In genomic region chr3:81516042-81516441, GRCh38 we compare ENCODE assay signal across 16 cellular contexts.
DNase-seq lines count a peak whose midpoint lies in the region; ATAC-seq and TF ChIP-seq lines count a peak whose summit lies in the region.
"Had no signal": no experiment of that assay in that cellular context is flagged by ENCODE, and none has a peak within 500 bp of the region (broad histone marks: within the 10 kb centered on the region; RNA-seq: fewer than 3 reads in every experiment).

No MANE protein-coding gene starts in this region.

- no peak overlapping the region for H3K23ac ChIP-seq in IMR-90 (ENCODE audit: low read depth, low read length)

- H3K4me3 ChIP-seq in IMR-90 (ENCODE audit: insufficient read depth, low read depth, low read length) (no peak overlapping the region), fibroblast of mammary gland (ENCODE audit: control insufficient read depth, low read depth, low read length) (no peak overlapping the region), psoas muscle (no peak overlapping the region), dorsolateral prefrontal cortex (no peak overlapping the region)
- H3K4me3 ChIP-seq: HAP-1 had no signal

- in situ Hi-C loops in IMR-90 (cut with MboI; ENCODE audit: low sequenced_read_pairs), result no loop called here

- H4K91ac ChIP-seq in IMR-90 (ENCODE audit: insufficient read depth, low read depth, low read length), result no peak overlapping the region

- H3K4me2 ChIP-seq in IMR-90 (ENCODE audit: low read depth, low read length), result no peak overlapping the region

- no peaks in the 10 kb centered on the region for H3K9me3 ChIP-seq in IMR-90 (ENCODE audit: control insufficient read depth, insufficient read depth, low read length)
- H3K9me3 ChIP-seq in psoas muscle, result no peaks in the 10 kb centered on the region
- H3K9me3 ChIP-seq: HAP-1 had no signal

- no peaks in the 10 kb centered on the region for H4K20me1 ChIP-seq in IMR-90 (ENCODE audit: insufficient read depth, low read length)

- no peak overlapping the region for H3K27ac Mint-ChIP-seq in activated CD8-positive, alpha-beta memory T cell treated with anti-CD3 and anti-CD28 coated beads, Interleukin-2, amount 10 ng/mL, durations not matched to agents 7 days and 5 days
- H3K27ac Mint-ChIP-seq in activated T-cell treated with anti-CD3 and anti-CD28 coated beads, Interleukin-2, amount 50 U/mL, for 24 hours, result no peak overlapping the region
- H3K27ac Mint-ChIP-seq: B cell; CD4-positive, alpha-beta T cell had no signal

- no peak overlapping the region for H2AFZ ChIP-seq in IMR-90 (replicated peaks; ENCODE audit: low read length, poor library complexity)

- H3K36me3 ChIP-seq in IMR-90 (ENCODE audit: control insufficient read depth, insufficient read depth, low read length) (0 out of 2 replicates have a peak, but pooled peaks cover 1% of the 10 kb centered on the region), psoas muscle (ENCODE audit: insufficient read depth in 1 of 2, low read depth in 1 of 2) (peaks cover 4 to 64% of the 10 kb centered on the region in 2 donors)
- H3K36me3 ChIP-seq: HAP-1 had no signal

- H2BK20ac ChIP-seq in IMR-90 (ENCODE audit: low read depth, low read length), result no peak overlapping the region

- peak; percentile 6 for DNase-seq in IMR-90
- peak; percentile 43 for DNase-seq in NCI-H446 treated with DMSO at 0.1 percent for 48 hours (lab: John Stamatoyannopoulos, UW)
- peak; percentile 20 for DNase-seq in fibroblast of mammary gland (ENCODE audit: low read depth)
- DNase-seq in psoas muscle, result no peak
- DNase-seq in activated CD8-positive, alpha-beta memory T cell treated with anti-CD3 and anti-CD28 coated beads, Interleukin-2, amount 10 ng/mL, durations not matched to agents 7 days and 5 days, result no peak
- DNase-seq in activated T-cell treated with anti-CD3 and anti-CD28 coated beads, Interleukin-2, amount 50 U/mL, for 24 hours, result no peak
- no peak for DNase-seq in dorsolateral prefrontal cortex
- DNase-seq: C1 segment of cervical spinal cord; Calu3; CD4-positive, alpha-beta T cell; DMS153; DMS79 treated with DMSO at 0.1 percent for 48 hours; EL had no signal

- H3K56ac ChIP-seq in IMR-90 (ENCODE audit: extremely low read depth, insufficient read depth, low read length), result no peak overlapping the region

- no peak overlapping the region for H2BK15ac ChIP-seq in IMR-90 (ENCODE audit: low read depth, low read length)

- TF ChIP-seq POLR2A in IMR-90 (IDR thresholded peaks at IDR 0.05; ENCODE audit: low read depth, low read length), result no peak

- TF ChIP-seq CTCF in IMR-90 (conservative IDR thresholded peaks at IDR 0.05; ENCODE audit: low read depth, low read length) (no peak), fibroblast of mammary gland (conservative IDR thresholded peaks at IDR 0.05; ENCODE audit: control insufficient read depth, insufficient read depth, low read depth, low read length) (no peak), psoas muscle (IDR thresholded peaks at IDR 0.05) (no peak), dorsolateral prefrontal cortex (IDR thresholded peaks at IDR 0.05 in 54 of 56, conservative IDR thresholded peaks at IDR 0.05 in 2 of 56; ENCODE audit: low read depth in 1 of 56, partially characterized antibody in 56 of 56) (no peak)

- H3K79me1 ChIP-seq in IMR-90 (ENCODE audit: low read depth in 1 of 2, low read length in 2 of 2), result no peaks in the 10 kb centered on the region

- H3K4me3 Mint-ChIP-seq in activated CD8-positive, alpha-beta memory T cell treated with anti-CD3 and anti-CD28 coated beads, Interleukin-2, amount 10 ng/mL, durations not matched to agents 7 days and 5 days, result no peak overlapping the region
- H3K4me3 Mint-ChIP-seq in activated T-cell treated with anti-CD3 and anti-CD28 coated beads, Interleukin-2, amount 50 U/mL, for 24 hours, result no peak overlapping the region
- H3K4me3 Mint-ChIP-seq: B cell; CD4-positive, alpha-beta T cell had no signal

- H2BK120ac ChIP-seq in IMR-90 (ENCODE audit: low read depth, low read length), result no peak overlapping the region

- CTCF ChIA-PET in IMR-90 (lab: Yijun Ruan, JAX), result no interaction called here
- CTCF ChIA-PET in activated CD8-positive, alpha-beta memory T cell treated with anti-CD3 and anti-CD28 coated beads, Interleukin-2, amount 10 ng/mL, durations not matched to agents 7 days and 5 days (lab: Charles Lee), result interaction anchor here (1.2 kb wide), 1 partner anchor 25 kb away, joined by 4 read pairs; no protein-coding TSS in a partner anchor

- H2AK5ac ChIP-seq in IMR-90 (ENCODE audit: low read depth, low read length), result no peak overlapping the region

- WGBS in IMR-90 (ENCODE audit: extremely low coverage in 2 of 2, insufficient read length in 1 of 2), 2 experiments, result no CpG with 5 or more reads among the region's 1 CpG
- 47 to 59% (median 49%) methylated on average over 1 of the region's 1 CpG for WGBS in psoas muscle, 3 donors

- H2AK9ac ChIP-seq in IMR-90 (replicated peaks; ENCODE audit: low read depth, low read length, poor library complexity), result no peak overlapping the region

- H3K27me3 ChIP-seq in IMR-90 (ENCODE audit: control insufficient read depth, insufficient read depth, low read length), result no peaks in the 10 kb centered on the region
- H3K27me3 ChIP-seq in psoas muscle (ENCODE audit: insufficient read depth in 3 of 3, low read length in 2 of 3), result no peaks in the 10 kb centered on the region
- no peaks in the 10 kb centered on the region for H3K27me3 ChIP-seq in dorsolateral prefrontal cortex

- H3K4me1 ChIP-seq in IMR-90 (ENCODE audit: control insufficient read depth, insufficient read depth, low read length) (no peaks in the 10 kb centered on the region), psoas muscle (no peaks in the 10 kb centered on the region)
- H3K4me1 ChIP-seq: HAP-1 had no signal

- H3K9me1 ChIP-seq in IMR-90 (ENCODE audit: insufficient read depth, low read length), result no peaks in the 10 kb centered on the region

- H3K18ac ChIP-seq in IMR-90 (ENCODE audit: low read depth, low read length), result no peak overlapping the region

- intact Hi-C loops in IMR-90 (cut with micrococcal nuclease), result no loop called here
- intact Hi-C loops in psoas muscle (cut with DNase I), result no loop called here
- intact Hi-C loops in dorsolateral prefrontal cortex (cut with DNase I), result no loop called here

- no peak overlapping the region for H3K4ac ChIP-seq in IMR-90 (ENCODE audit: low read depth, low read length)

- dilution Hi-C loops in IMR-90 (cut with HindIII; ENCODE audit: low sequenced_read_pairs, unreplicated experiment), result no loop called here

- H3K27me3 Mint-ChIP-seq in activated CD8-positive, alpha-beta memory T cell treated with anti-CD3 and anti-CD28 coated beads, Interleukin-2, amount 10 ng/mL, durations not matched to agents 7 days and 5 days, result no peaks in the 10 kb centered on the region
- H3K27me3 Mint-ChIP-seq in activated T-cell treated with anti-CD3 and anti-CD28 coated beads, Interleukin-2, amount 50 U/mL, for 24 hours, result no peaks in the 10 kb centered on the region
- H3K27me3 Mint-ChIP-seq: B cell; CD4-positive, alpha-beta T cell had no signal

- H4K5ac ChIP-seq in IMR-90 (ENCODE audit: low read depth, low read length), result no peak overlapping the region

- H3K14ac ChIP-seq in IMR-90 (replicated peaks; ENCODE audit: low read depth, low read length), result no peak overlapping the region

- no peak overlapping the region for H2BK5ac ChIP-seq in IMR-90 (ENCODE audit: low read depth, low read length, poor library complexity, severe bottlenecking)

- no TSS peak for BruUV-seq in IMR-90 (replicated peaks; lab: Mats Ljungman, UMichigan)

- H3K4me1 Mint-ChIP-seq in activated CD8-positive, alpha-beta memory T cell treated with anti-CD3 and anti-CD28 coated beads, Interleukin-2, amount 10 ng/mL, durations not matched to agents 7 days and 5 days, result no peaks in the 10 kb centered on the region
- H3K4me1 Mint-ChIP-seq in activated T-cell treated with anti-CD3 and anti-CD28 coated beads, Interleukin-2, amount 50 U/mL, for 24 hours (ENCODE audit: low read depth), result no peaks in the 10 kb centered on the region
- H3K4me1 Mint-ChIP-seq: B cell had no signal

- no peaks in the 10 kb centered on the region for H3K9me3 Mint-ChIP-seq in activated CD8-positive, alpha-beta memory T cell treated with anti-CD3 and anti-CD28 coated beads, Interleukin-2, amount 10 ng/mL, durations not matched to agents 7 days and 5 days (ENCODE audit: low read depth)
- H3K9me3 Mint-ChIP-seq in activated T-cell treated with anti-CD3 and anti-CD28 coated beads, Interleukin-2, amount 50 U/mL, for 24 hours, result no peaks in the 10 kb centered on the region
- H3K9me3 Mint-ChIP-seq: CD4-positive, alpha-beta T cell had no signal

- ATAC-seq in IMR-90 (ENCODE audit: low read depth), result no peak
- peak in 3 of 4 donors; percentile 49 to 57 (median 53) for ATAC-seq in psoas muscle
- no peak for ATAC-seq in activated CD8-positive, alpha-beta memory T cell treated with anti-CD3 and anti-CD28 coated beads, Interleukin-2, amount 10 ng/mL, durations not matched to agents 7 days and 5 days
- ATAC-seq: HepG2 had no signal

- H3K27ac ChIP-seq in IMR-90 (ENCODE audit: insufficient read depth, low read length), result no peak overlapping the region
- H3K27ac ChIP-seq in psoas muscle, result no peak overlapping the region
- no peak overlapping the region for H3K27ac ChIP-seq in dorsolateral prefrontal cortex

- H3K9ac ChIP-seq in IMR-90 (ENCODE audit: low read depth, low read length), result no peak overlapping the region

- TF ChIP-seq RAD21 in IMR-90 (IDR thresholded peaks at IDR 0.05; ENCODE audit: low read length), result no peak

- POLR2A ChIA-PET in IMR-90 (lab: Charles Lee; ENCODE audit: unreplicated experiment), result no interaction called here

- no peaks in the 10 kb centered on the region for H3K36me3 Mint-ChIP-seq in activated CD8-positive, alpha-beta memory T cell treated with anti-CD3 and anti-CD28 coated beads, Interleukin-2, amount 10 ng/mL, durations not matched to agents 7 days and 5 days
- no peaks in the 10 kb centered on the region for H3K36me3 Mint-ChIP-seq in activated T-cell treated with anti-CD3 and anti-CD28 coated beads, Interleukin-2, amount 50 U/mL, for 24 hours (ENCODE audit: low read depth)

- no peak overlapping the region for H4K8ac ChIP-seq in IMR-90 (ENCODE audit: low read depth in 2 of 2, low read length in 2 of 2)

TF ChIP-seq in IMR-90, 13 proteins besides CTCF, POLR2A, EP300 and RAD21 (continues in another document):
- no peak for TF ChIP-seq BHLHE40 (IDR thresholded peaks at IDR 0.05; ENCODE audit: low read depth, low read length)
- TF ChIP-seq, protein P1, sequence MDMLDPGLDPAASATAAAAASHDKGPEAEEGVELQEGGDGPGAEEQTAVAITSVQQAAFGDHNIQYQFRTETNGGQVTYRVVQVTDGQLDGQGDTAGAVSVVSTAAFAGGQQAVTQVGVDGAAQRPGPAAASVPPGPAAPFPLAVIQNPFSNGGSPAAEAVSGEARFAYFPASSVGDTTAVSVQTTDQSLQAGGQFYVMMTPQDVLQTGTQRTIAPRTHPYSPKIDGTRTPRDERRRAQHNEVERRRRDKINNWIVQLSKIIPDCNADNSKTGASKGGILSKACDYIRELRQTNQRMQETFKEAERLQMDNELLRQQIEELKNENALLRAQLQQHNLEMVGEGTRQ (IDR thresholded peaks at IDR 0.05; ENCODE audit: low read depth, low read length), result no peak
- no peak for TF ChIP-seq MAFK (IDR thresholded peaks at IDR 0.05; ENCODE audit: low read depth, low read length)
- TF ChIP-seq SMC3 (IDR thresholded peaks at IDR 0.05; ENCODE audit: low read depth, low read length), result no peak
- TF ChIP-seq MAZ (IDR thresholded peaks at IDR 0.05; ENCODE audit: borderline replicate concordance, low read depth, low read length), result no peak
- no peak for TF ChIP-seq RFX5 (IDR thresholded peaks at IDR 0.05; ENCODE audit: low read depth, low read length)

Comparison
In these comparisons a context has a peak if more than half of its experiments do, and no peak if none do; other contexts are left out.
1. ATAC-seq: peak in psoas muscle (3 of 4); none in IMR-90 (single experiment) and activated CD8-positive, alpha-beta memory T cell treated with anti-CD3 and anti-CD28 coated beads, Interleukin-2, amount 10 ng/mL, durations not matched to agents 7 days and 5 days (single experiment).
2. DNase-seq: peak in IMR-90 (single experiment), NCI-H446 treated with DMSO at 0.1 percent for 48 hours (single experiment) and fibroblast of mammary gland (single experiment); none in psoas muscle (0 of 2), activated CD8-positive, alpha-beta memory T cell treated with anti-CD3 and anti-CD28 coated beads, Interleukin-2, amount 10 ng/mL, durations not matched to agents 7 days and 5 days (single experiment), activated T-cell treated with anti-CD3 and anti-CD28 coated beads, Interleukin-2, amount 50 U/mL, for 24 hours (single experiment) and dorsolateral prefrontal cortex (0 of 10).